Comparison of ENCODE assay signal across 28 cellular contexts in the genomic region with DNA sequence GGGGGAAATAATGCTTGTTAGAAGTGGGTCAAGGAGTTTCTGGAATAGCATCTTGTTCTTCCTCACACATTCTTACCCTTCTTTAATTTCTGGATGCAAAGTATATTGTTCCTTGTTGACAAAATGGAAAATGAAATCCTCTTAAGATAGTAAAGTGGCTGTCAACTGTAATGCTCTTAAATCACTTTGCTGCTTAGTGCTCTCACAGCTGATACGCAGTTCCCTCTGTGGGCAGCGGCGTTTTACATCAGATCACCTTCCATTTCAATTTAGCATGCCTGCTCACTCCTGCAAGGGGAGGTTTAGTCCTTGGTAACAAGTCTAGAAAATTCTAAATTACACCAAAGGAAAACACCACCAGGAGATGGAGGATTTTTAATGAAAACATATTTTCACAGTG.
"Had no signal": no experiment of that assay in that cellular context is flagged by ENCODE, and none has a peak within 500 bp of the region (broad histone marks: within the 10 kb centered on the region; RNA-seq: fewer than 3 reads in every experiment).

No MANE protein-coding gene starts in this region.

- H3K27ac Mint-ChIP-seq: activated CD4-positive, alpha-beta memory T cell treated with anti-CD3 and anti-CD28 coated beads for 36 hours; activated CD4-positive, alpha-beta T cell treated with anti-CD3 and anti-CD28 coated beads, Interleukin-2, amount 10 ng/mL, durations not matched to agents 24 days and 14 days; activated naive CD4-positive, alpha-beta T cell treated with anti-CD3 and anti-CD28 coated beads, Interleukin-2, amount 50 U/mL, for 24 hours; activated naive CD8-positive, alpha-beta T cell treated with anti-CD3 and anti-CD28 coated beads, Interleukin-2, amount 50 U/mL, for 24 hours; naive B cell; nephron progenitor cell; T-helper 1 cell treated with Interleukin-12 subunit alpha and Interleukin-12 subunit beta and Interleukin-4 antibody, amounts not matched to agents 30 μg/mL and 1 μg/mL, for 36 hours had no signal

- H3K36me3 Mint-ChIP-seq: naive B cell had no signal

- H3K9me3 Mint-ChIP-seq: activated CD4-positive, alpha-beta memory T cell treated with anti-CD3 and anti-CD28 coated beads for 36 hours; activated CD4-positive, alpha-beta T cell treated with anti-CD3 and anti-CD28 coated beads, Interleukin-2, amount 10 ng/mL, durations not matched to agents 24 days and 14 days; activated naive CD4-positive, alpha-beta T cell treated with anti-CD3 and anti-CD28 coated beads, Interleukin-2, amount 50 U/mL, for 24 hours; activated naive CD8-positive, alpha-beta T cell treated with anti-CD3 and anti-CD28 coated beads, Interleukin-2, amount 50 U/mL, for 24 hours; central memory CD8-positive, alpha-beta T cell; nephron progenitor cell; T-helper 1 cell treated with Interleukin-12 subunit alpha and Interleukin-12 subunit beta and Interleukin-4 antibody, amounts not matched to agents 30 μg/mL and 1 μg/mL, for 36 hours had no signal

- H3K27ac ChIP-seq: breast epithelium, epithelial cell of prostate, esophagus squamous epithelium, pancreas, prostate gland, right atrium auricular region, tibial nerve had no signal

- ATAC-seq: activated naive CD8-positive, alpha-beta T cell treated with anti-CD3 and anti-CD28 coated beads, Interleukin-2, amount 50 U/mL, for 24 hours; left ventricle myocardium superior; pancreas had no signal

- H3K4me3 ChIP-seq: breast epithelium, esophagus squamous epithelium, pancreas, prostate gland, right atrium auricular region, tibial nerve had no signal

- H3K4me1 ChIP-seq: breast epithelium, esophagus squamous epithelium, pancreas, prostate gland, right atrium auricular region had no signal

- H3K4me1 Mint-ChIP-seq: activated CD4-positive, alpha-beta T cell treated with anti-CD3 and anti-CD28 coated beads, Interleukin-2, amount 10 ng/mL, durations not matched to agents 24 days and 14 days; activated naive CD4-positive, alpha-beta T cell treated with anti-CD3 and anti-CD28 coated beads, Interleukin-2, amount 50 U/mL, for 24 hours; activated naive CD8-positive, alpha-beta T cell treated with anti-CD3 and anti-CD28 coated beads, Interleukin-2, amount 50 U/mL, for 24 hours; central memory CD8-positive, alpha-beta T cell; naive B cell had no signal

- DNase-seq: activated CD4-positive, alpha-beta memory T cell treated with anti-CD3 and anti-CD28 coated beads for 36 hours; activated CD4-positive, alpha-beta T cell treated with anti-CD3 and anti-CD28 coated beads, Interleukin-2, amount 10 ng/mL, durations not matched to agents 24 days and 14 days; activated CD4-positive, CD25-positive, alpha-beta regulatory T cell treated with anti-CD3 and anti-CD28 coated beads, Interleukin-2, amount 50 U/mL, for 72 hours; activated CD8-positive, alpha-beta memory T cell treated with anti-CD3 and anti-CD28 coated beads, Interleukin-2, amount 50 U/mL, for 4 hours; activated gamma-delta T cell treated with Interleukin-2 at 50 U/mL for 16 hours; activated naive CD8-positive, alpha-beta T cell treated with anti-CD3 and anti-CD28 coated beads, Interleukin-2, amount 50 U/mL, for 24 hours; activated T-cell treated with anti-CD3 and anti-CD28 coated beads, Interleukin-2, amount 50 U/mL, for 1 hour; amygdala; dermis blood vessel endothelial cell; effector CD4-positive, alpha-beta T cell; esophagus squamous epithelium; foreskin melanocyte; left ventricle myocardium superior; naive B cell; nephron progenitor cell; pancreas; stimulated activated CD4-positive, alpha-beta T cell treated with anti-CD3 and anti-CD28 coated beads, Interleukin-15, amount 100 ng/mL, for 24 hours; stimulated activated CD4-positive, alpha-beta T cell treated with anti-CD3 and anti-CD28 coated beads, Interleukin-2, amount 100 ng/mL, for 24 hours; stimulated activated naive CD4-positive, alpha-beta T cell; T1000 had no signal

- H3K27me3 ChIP-seq: esophagus squamous epithelium, pancreas, right atrium auricular region, tibial nerve had no signal

- H3K9me3 ChIP-seq: breast epithelium, esophagus squamous epithelium, pancreas, prostate gland, right atrium auricular region, tibial nerve had no signal

- H3K27me3 Mint-ChIP-seq: naive B cell had no signal

- H3K4me3 Mint-ChIP-seq: activated CD4-positive, alpha-beta memory T cell treated with anti-CD3 and anti-CD28 coated beads for 36 hours; activated CD4-positive, alpha-beta T cell treated with anti-CD3 and anti-CD28 coated beads, Interleukin-2, amount 10 ng/mL, durations not matched to agents 24 days and 14 days; activated naive CD4-positive, alpha-beta T cell treated with anti-CD3 and anti-CD28 coated beads, Interleukin-2, amount 50 U/mL, for 24 hours; activated naive CD8-positive, alpha-beta T cell treated with anti-CD3 and anti-CD28 coated beads, Interleukin-2, amount 50 U/mL, for 24 hours; central memory CD8-positive, alpha-beta T cell; naive B cell; nephron progenitor cell; T-helper 1 cell treated with Interleukin-12 subunit alpha and Interleukin-12 subunit beta and Interleukin-4 antibody, amounts not matched to agents 30 μg/mL and 1 μg/mL, for 36 hours had no signal

- H3K36me3 ChIP-seq: breast epithelium, esophagus squamous epithelium, pancreas, prostate gland, right atrium auricular region, tibial nerve had no signal
